Comparison of ENCODE assay signal across 12 cellular contexts in genomic region chr1:207455183-207455754, GRCh38. TPM values are rescaled to one million over a fixed set of nuclear protein-coding genes. Genes with fewer than 3 reads are reported as not detected.
A peak's percentile ranks its signal among the peaks of the same experiment; 100 is the strongest.
DNase-seq lines count a peak whose midpoint lies in the region; ATAC-seq and TF ChIP-seq lines count a peak whose summit lies in the region.
"Had no signal": no experiment of that assay in that cellular context is flagged by ENCODE, and none has a peak within 500 bp of the region (broad histone marks: within the 10 kb centered on the region; RNA-seq: fewer than 3 reads in every experiment).

No MANE protein-coding gene starts in this region.

- H3K4me3 ChIP-seq in endocrine pancreas (ENCODE audit: control insufficient read depth, insufficient read depth, low read length): peak overlapping the region; percentile 48
- peak overlapping the region; percentile 72 for H3K4me3 ChIP-seq in thoracic aorta
- no peak overlapping the region for H3K4me3 ChIP-seq in left lung
- H3K4me3 ChIP-seq: lung had no signal

- ATAC-seq in thoracic aorta (ENCODE audit: insufficient number of reproducible peaks, low FRiP score, low read depth) (no peak), GM19328 (IDR thresholded peaks at IDR 0.05; ENCODE audit: unreplicated experiment) (no peak), left lung (no peak)

- no peak overlapping the region for H3K27ac ChIP-seq in thoracic aorta
- H3K27ac ChIP-seq in left lung: no peak overlapping the region
- H3K27ac ChIP-seq: adrenal gland, esophagus muscularis mucosa had no signal

- H3K27me3 ChIP-seq in endocrine pancreas (ENCODE audit: control insufficient read depth, insufficient read depth, low read length): peaks cover 13% of the 10 kb centered on the region
- no peaks in the 10 kb centered on the region for H3K27me3 ChIP-seq in thoracic aorta (replicated peaks; ENCODE audit: insufficient read depth)
- H3K27me3 ChIP-seq in left lung: peaks cover 39 to 67% of the 10 kb centered on the region in 2 donors

- H3K4me1 Mint-ChIP-seq in activated naive CD4-positive, alpha-beta T cell treated with anti-CD3 and anti-CD28 coated beads, Interleukin-2, amount 10 ng/mL, durations not matched to agents 7 days and 5 days: peaks cover 11% of the 10 kb centered on the region
- peaks cover 10 to 16% (median 13%) of the 10 kb centered on the region in 3 donors for H3K4me1 Mint-ChIP-seq in IgD-negative memory B cell

- peak overlapping the region; percentile 36 for H3K4me3 Mint-ChIP-seq in activated naive CD4-positive, alpha-beta T cell treated with anti-CD3 and anti-CD28 coated beads, Interleukin-2, amount 10 ng/mL, durations not matched to agents 7 days and 5 days
- H3K4me3 Mint-ChIP-seq in IgD-negative memory B cell: peak overlapping the region in 2 of 4 donors; percentile 87 to 88

- no peak for TF ChIP-seq CTCF in thoracic aorta (IDR thresholded peaks at IDR 0.05)
- no peak for TF ChIP-seq CTCF in left lung (IDR thresholded peaks at IDR 0.05)

- no peaks in the 10 kb centered on the region for H3K9me3 ChIP-seq in endocrine pancreas (ENCODE audit: control insufficient read depth, low read length)
- H3K9me3 ChIP-seq in thoracic aorta: no peaks in the 10 kb centered on the region
- no peaks in the 10 kb centered on the region for H3K9me3 ChIP-seq in left lung
- H3K9me3 ChIP-seq: adrenal gland, esophagus muscularis mucosa had no signal

- no peak overlapping the region for H3K9ac ChIP-seq in endocrine pancreas (ENCODE audit: control insufficient read depth, insufficient read depth, low read length)

- H3K27ac Mint-ChIP-seq in activated naive CD4-positive, alpha-beta T cell treated with anti-CD3 and anti-CD28 coated beads, Interleukin-2, amount 10 ng/mL, durations not matched to agents 7 days and 5 days: no peak overlapping the region
- peak overlapping the region; percentile 17 to 78 (median 59) for H3K27ac Mint-ChIP-seq in IgD-negative memory B cell

- CTCF ChIA-PET in activated naive CD4-positive, alpha-beta T cell treated with anti-CD3 and anti-CD28 coated beads, Interleukin-2, amount 10 ng/mL, durations not matched to agents 7 days and 5 days (lab: Charles Lee): interaction anchor here (1.0 kb wide), 1 partner anchor 15 kb away, joined by 3 read pairs; no protein-coding TSS in a partner anchor

- H3K4me1 ChIP-seq in endocrine pancreas (ENCODE audit: control insufficient read depth, insufficient read depth, low read length): peaks cover 3% of the 10 kb centered on the region
- peaks cover 12% of the 10 kb centered on the region in 2 donors for H3K4me1 ChIP-seq in thoracic aorta (ENCODE audit: control insufficient read depth in 1 of 2, low read depth in 2 of 2)
- peaks cover 10 to 15% of the 10 kb centered on the region in 2 donors for H3K4me1 ChIP-seq in left lung

- intact Hi-C loops in left lung (cut with DNase I): no loop called here

- H3K36me3 Mint-ChIP-seq in activated naive CD4-positive, alpha-beta T cell treated with anti-CD3 and anti-CD28 coated beads, Interleukin-2, amount 10 ng/mL, durations not matched to agents 7 days and 5 days: no peaks in the 10 kb centered on the region
- no peaks in the 10 kb centered on the region for H3K36me3 Mint-ChIP-seq in IgD-negative memory B cell

- H3K9me3 Mint-ChIP-seq in activated naive CD4-positive, alpha-beta T cell treated with anti-CD3 and anti-CD28 coated beads, Interleukin-2, amount 10 ng/mL, durations not matched to agents 7 days and 5 days: no peaks in the 10 kb centered on the region
- H3K9me3 Mint-ChIP-seq in IgD-negative memory B cell: no peaks in the 10 kb centered on the region

- no peak for DNase-seq in activated naive CD4-positive, alpha-beta T cell treated with anti-CD3 and anti-CD28 coated beads, Interleukin-2, amount 10 ng/mL, durations not matched to agents 7 days and 5 days
- DNase-seq in activated naive CD4-positive, alpha-beta T cell (lab: John Stamatoyannopoulos, UW): no peak
- DNase-seq in thoracic aorta (ENCODE audit: low spot score) (no peak), SW480 (ENCODE audit: low spot score) (no peak), left lung (no peak)

- H3K36me3 ChIP-seq in endocrine pancreas (ENCODE audit: control insufficient read depth, insufficient read depth, low read length) (no peaks in the 10 kb centered on the region), thoracic aorta (no peaks in the 10 kb centered on the region), left lung (no peaks in the 10 kb centered on the region)
- H3K36me3 ChIP-seq: adrenal gland, esophagus muscularis mucosa had no signal

- H3K27me3 Mint-ChIP-seq in activated naive CD4-positive, alpha-beta T cell treated with anti-CD3 and anti-CD28 coated beads, Interleukin-2, amount 10 ng/mL, durations not matched to agents 7 days and 5 days: peaks cover 20% of the 10 kb centered on the region
- H3K27me3 Mint-ChIP-seq in IgD-negative memory B cell: no peaks in the 10 kb centered on the region

RNA-seq across cellular contexts. Expression of gene CR2, which starts 1.1 kb away (rescaled TPM):
- 44.7 TPM for polyA plus RNA-seq in IgD-negative memory B cell
- total RNA-seq in thoracic aorta (under 1 TPM in 1 of 2 donors, not detected in 1; 0.21 TPM), left lung (under 1 TPM; 0.26 to 0.29 TPM)
- polyA plus RNA-seq: BJ had no signal

RNA-seq across cellular contexts. Expression of gene CR1, which starts 40.7 kb away (rescaled TPM):
- polyA plus RNA-seq in IgD-negative memory B cell: 37.3 TPM
- total RNA-seq in thoracic aorta (10 to 100 TPM in 1 of 2 donors, 1 to 10 TPM in 1; 5.0 to 17.4 TPM), left lung (10 to 100 TPM in 1 of 2 donors, 1 to 10 TPM in 1; 6.9 to 37.4 TPM)
- polyA plus RNA-seq: BJ had no signal

Comparison
In these comparisons a context has a peak if more than half of its experiments do, and no peak if none do; other contexts are left out.
1. H3K4me3 ChIP-seq: peak in endocrine pancreas (single experiment) and thoracic aorta (single experiment); none in left lung (0 of 2).